Comparison of ENCODE assay signal across 16 cellular contexts in genomic region chr21:44908496-44908895, GRCh38. TPM values are rescaled to one million over a fixed set of nuclear protein-coding genes. Genes with fewer than 3 reads are reported as not detected.
DNase-seq lines count a peak whose midpoint lies in the region; ATAC-seq and TF ChIP-seq lines count a peak whose summit lies in the region.
"Had no signal": no experiment of that assay in that cellular context is flagged by ENCODE, and none has a peak within 500 bp of the region (broad histone marks: within the 10 kb centered on the region; RNA-seq: fewer than 3 reads in every experiment).

No MANE protein-coding gene starts in this region.

- H3K4me3 ChIP-seq in esophagus squamous epithelium (peak overlapping the region in 1 of 4 donors; percentile 46), psoas muscle (no peak overlapping the region), SK-N-SH (ENCODE audit: low read depth in 2 of 2, low read length in 1 of 2) (no peak overlapping the region)
- H3K4me3 ChIP-seq: ovary, PC-9, testis had no signal

- CTCF ChIA-PET in SK-N-SH (lab: Yijun Ruan, JAX), result interaction anchor here (1.3 to 2.3 kb wide), 2 partner anchors 15 to 42 kb away, joined by 4 to 6 read pairs; no protein-coding TSS in a partner anchor

- peaks cover 38% of the 10 kb centered on the region for H3K4me1 Mint-ChIP-seq in T-helper 17 cell
- H3K4me1 Mint-ChIP-seq in stimulated activated memory B cell treated with anti-CD40 and anti-IgM and Interleukin-4, amounts not matched to agents 10 μg/mL and 1 μg/mL and 100 μg/mL, for 72 hours, result peaks cover 85% of the 10 kb centered on the region

- H3K27me3 Mint-ChIP-seq in T-helper 17 cell, result no peaks in the 10 kb centered on the region
- H3K27me3 Mint-ChIP-seq in stimulated activated memory B cell treated with anti-CD40 and anti-IgM and Interleukin-4, amounts not matched to agents 10 μg/mL and 1 μg/mL and 100 μg/mL, for 72 hours, result no peaks in the 10 kb centered on the region

- peak; percentile 35 for DNase-seq in SIG-M5 treated with dmso at 0.1 percent for 504 hours (lab: John Stamatoyannopoulos, UW; ENCODE audit: unreplicated experiment)
- DNase-seq in SIG-M5 (lab: John Stamatoyannopoulos, UW), result no peak
- DNase-seq in T-helper 17 cell, result no peak
- no peak for DNase-seq in esophagus squamous epithelium (lab: John Stamatoyannopoulos, UW)
- no peak for DNase-seq in psoas muscle
- DNase-seq in glomerular visceral epithelial cell (ENCODE audit: extremely low spot score), result no peak
- no peak for DNase-seq in SK-N-SH
- DNase-seq: 8988T; activated CD4-positive, alpha-beta T cell treated with anti-CD3 and anti-CD28 coated beads for 4 hours; effector CD8-positive, alpha-beta T cell; NCI-H2081; NCI-H526; PC-9; testis had no signal

- no peak overlapping the region for H3K9ac ChIP-seq in SK-N-SH

- H3K4me1 ChIP-seq in esophagus squamous epithelium, result peaks cover 26 to 52% (median 38%) of the 10 kb centered on the region in 3 donors
- peaks cover 9% of the 10 kb centered on the region for H3K4me1 ChIP-seq in psoas muscle
- H3K4me1 ChIP-seq in SK-N-SH (ENCODE audit: control insufficient read depth in 1 of 2, insufficient read depth in 2 of 2, low read depth in 1 of 2, low read length in 1 of 2), result peaks cover 5 to 17% of the 10 kb centered on the region in 2 experiments; a peak in 2 of 4 replicates

- H3K36me3 ChIP-seq in esophagus squamous epithelium, result no peaks in the 10 kb centered on the region
- no peaks in the 10 kb centered on the region for H3K36me3 ChIP-seq in psoas muscle (ENCODE audit: insufficient read depth in 1 of 2, low read depth in 1 of 2)
- no peaks in the 10 kb centered on the region for H3K36me3 ChIP-seq in SK-N-SH (replicated peaks in 1 of 2; ENCODE audit: control insufficient read depth in 1 of 2, insufficient read depth in 2 of 2, low read length in 1 of 2)
- H3K36me3 ChIP-seq: ovary had no signal

- no peaks in the 10 kb centered on the region for H3K9me3 ChIP-seq in T-helper 17 cell (ENCODE audit: control insufficient read depth, low read length, poor library complexity, severe bottlenecking)
- H3K9me3 ChIP-seq in esophagus squamous epithelium, result no peaks in the 10 kb centered on the region
- H3K9me3 ChIP-seq in psoas muscle, result no peaks in the 10 kb centered on the region
- no peaks in the 10 kb centered on the region for H3K9me3 ChIP-seq in SK-N-SH
- H3K9me3 ChIP-seq: ovary, testis had no signal

- 65 to 76% methylated on average over 9 to 11 of the region's 12 CpGs for WGBS in esophagus squamous epithelium, 2 donors
- 76 to 78% (median 78%) methylated on average over 12 of the region's 12 CpGs for WGBS in psoas muscle, 3 donors
- 73% methylated on average over 12 of the region's 12 CpGs for WGBS in SK-N-SH (ENCODE audit: low lambda C conversion rate)

- peaks cover 7% of the 10 kb centered on the region for H3K36me3 Mint-ChIP-seq in T-helper 17 cell (ENCODE audit: low read depth)
- H3K36me3 Mint-ChIP-seq in stimulated activated memory B cell treated with anti-CD40 and anti-IgM and Interleukin-4, amounts not matched to agents 10 μg/mL and 1 μg/mL and 100 μg/mL, for 72 hours, result peaks cover 43% of the 10 kb centered on the region

- TF ChIP-seq POLR2A in esophagus squamous epithelium (IDR thresholded peaks at IDR 0.05), result no peak

- no peaks in the 10 kb centered on the region for H3K9me3 Mint-ChIP-seq in stimulated activated memory B cell treated with anti-CD40 and anti-IgM and Interleukin-4, amounts not matched to agents 10 μg/mL and 1 μg/mL and 100 μg/mL, for 72 hours

- H3K9me2 ChIP-seq in SK-N-SH, result no peaks in the 10 kb centered on the region

- TF ChIP-seq CTCF in esophagus squamous epithelium (IDR thresholded peaks at IDR 0.05), result no peak
- no peak for TF ChIP-seq CTCF in psoas muscle (IDR thresholded peaks at IDR 0.05)
- no peak for TF ChIP-seq CTCF in SK-N-SH (IDR thresholded peaks at IDR 0.05)

- POLR2A ChIA-PET in SK-N-SH (lab: Yijun Ruan, JAX), result no interaction called here

- no peak overlapping the region for H3K4me3 Mint-ChIP-seq in T-helper 17 cell
- peak overlapping the region; percentile 10 for H3K4me3 Mint-ChIP-seq in stimulated activated memory B cell treated with anti-CD40 and anti-IgM and Interleukin-4, amounts not matched to agents 10 μg/mL and 1 μg/mL and 100 μg/mL, for 72 hours

- no peak for TF ChIP-seq RAD21 in SK-N-SH (IDR thresholded peaks at IDR 0.05; ENCODE audit: low read length)

- H3K4me2 ChIP-seq in SK-N-SH, result no peak overlapping the region
- H3K4me2 ChIP-seq: PC-9 had no signal

- no peaks in the 10 kb centered on the region for H4K20me1 ChIP-seq in SK-N-SH (ENCODE audit: insufficient read depth)

- no peak for TF ChIP-seq EP300 in SK-N-SH (IDR thresholded peaks at IDR 0.05; ENCODE audit: borderline replicate concordance in 1 of 2, low read depth in 1 of 2, low read length in 1 of 2)

- no peaks in the 10 kb centered on the region for H3F3A ChIP-seq in SK-N-SH (replicated peaks; ENCODE audit: insufficient read depth)

- ATAC-seq in T-helper 17 cell, result no peak
- ATAC-seq in stimulated activated memory B cell treated with anti-CD40 and anti-IgM and Interleukin-4, amounts not matched to agents 10 μg/mL and 1 μg/mL and 100 μg/mL, for 72 hours, result no peak
- ATAC-seq in psoas muscle, result no peak

- peaks cover 0 to 32% (median 0%) of the 10 kb centered on the region in 4 donors for H3K27me3 ChIP-seq in esophagus squamous epithelium
- H3K27me3 ChIP-seq in psoas muscle (ENCODE audit: insufficient read depth in 3 of 3, low read length in 2 of 3), result no peaks in the 10 kb centered on the region
- no peaks in the 10 kb centered on the region; the same call in 1 of the 2 replicates for H3K27me3 ChIP-seq in SK-N-SH (ENCODE audit: insufficient read depth)
- H3K27me3 ChIP-seq: ovary, testis had no signal

- H2AFZ ChIP-seq in SK-N-SH (ENCODE audit: low read depth), result no peak overlapping the region
- H2AFZ ChIP-seq: PC-9 had no signal

- intact Hi-C loops in esophagus squamous epithelium (cut with DNase I), result no loop called here
- intact Hi-C loops in psoas muscle (cut with DNase I), result no loop called here

- H3K27ac ChIP-seq in esophagus squamous epithelium (peak overlapping the region in 3 of 4 donors; percentile 1 to 63 (median 47)), psoas muscle (no peak overlapping the region), SK-N-SH (ENCODE audit: low read depth in 2 of 2, low read length in 1 of 2) (no peak overlapping the region)
- H3K27ac ChIP-seq: ovary, PC-9, testis had no signal

- no peaks in the 10 kb centered on the region for H3K79me2 ChIP-seq in SK-N-SH (ENCODE audit: insufficient read depth)

- peak overlapping the region; percentile 85 for H3K27ac Mint-ChIP-seq in T-helper 17 cell
- H3K27ac Mint-ChIP-seq in stimulated activated memory B cell treated with anti-CD40 and anti-IgM and Interleukin-4, amounts not matched to agents 10 μg/mL and 1 μg/mL and 100 μg/mL, for 72 hours, result no peak overlapping the region

TF ChIP-seq in SK-N-SH, 30 proteins besides CTCF, POLR2A, EP300 and RAD21:
- TF ChIP-seq, protein P1, sequence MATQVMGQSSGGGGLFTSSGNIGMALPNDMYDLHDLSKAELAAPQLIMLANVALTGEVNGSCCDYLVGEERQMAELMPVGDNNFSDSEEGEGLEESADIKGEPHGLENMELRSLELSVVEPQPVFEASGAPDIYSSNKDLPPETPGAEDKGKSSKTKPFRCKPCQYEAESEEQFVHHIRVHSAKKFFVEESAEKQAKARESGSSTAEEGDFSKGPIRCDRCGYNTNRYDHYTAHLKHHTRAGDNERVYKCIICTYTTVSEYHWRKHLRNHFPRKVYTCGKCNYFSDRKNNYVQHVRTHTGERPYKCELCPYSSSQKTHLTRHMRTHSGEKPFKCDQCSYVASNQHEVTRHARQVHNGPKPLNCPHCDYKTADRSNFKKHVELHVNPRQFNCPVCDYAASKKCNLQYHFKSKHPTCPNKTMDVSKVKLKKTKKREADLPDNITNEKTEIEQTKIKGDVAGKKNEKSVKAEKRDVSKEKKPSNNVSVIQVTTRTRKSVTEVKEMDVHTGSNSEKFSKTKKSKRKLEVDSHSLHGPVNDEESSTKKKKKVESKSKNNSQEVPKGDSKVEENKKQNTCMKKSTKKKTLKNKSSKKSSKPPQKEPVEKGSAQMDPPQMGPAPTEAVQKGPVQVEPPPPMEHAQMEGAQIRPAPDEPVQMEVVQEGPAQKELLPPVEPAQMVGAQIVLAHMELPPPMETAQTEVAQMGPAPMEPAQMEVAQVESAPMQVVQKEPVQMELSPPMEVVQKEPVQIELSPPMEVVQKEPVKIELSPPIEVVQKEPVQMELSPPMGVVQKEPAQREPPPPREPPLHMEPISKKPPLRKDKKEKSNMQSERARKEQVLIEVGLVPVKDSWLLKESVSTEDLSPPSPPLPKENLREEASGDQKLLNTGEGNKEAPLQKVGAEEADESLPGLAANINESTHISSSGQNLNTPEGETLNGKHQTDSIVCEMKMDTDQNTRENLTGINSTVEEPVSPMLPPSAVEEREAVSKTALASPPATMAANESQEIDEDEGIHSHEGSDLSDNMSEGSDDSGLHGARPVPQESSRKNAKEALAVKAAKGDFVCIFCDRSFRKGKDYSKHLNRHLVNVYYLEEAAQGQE (IDR thresholded peaks at IDR 0.05; ENCODE audit: low read depth, low read length), result no peak
- no peak for TF ChIP-seq TAF1 (IDR thresholded peaks at IDR 0.05; ENCODE audit: borderline replicate concordance, low read depth, low read length)

RNA-seq across cellular contexts. Expression of gene ITGB2, which starts 12.2 kb away (rescaled TPM):
- total RNA-seq in T-helper 17 cell (100 to 1,000 TPM; 248 to 359 TPM), esophagus squamous epithelium (10 to 100 TPM in 2 of 4 donors, 1 to 10 TPM in 2; 6.6 to 47.1 (median 18.5) TPM), psoas muscle (10 to 100 TPM in 3 of 4 donors, 1 to 10 TPM in 1; 8.3 to 11.7 (median 11.0) TPM)
- polyA plus RNA-seq in psoas muscle (1 to 10 TPM; 2.5 to 4.6 (median 2.7) TPM), SK-N-SH (2012; rRNA removed) (0.67 and 0.77 TPM in 2 replicates)
- 0.32 and 0.75 TPM in 2 replicates for polyA plus RNA-seq in SK-N-SH (2012; cell fraction: cytosol; rRNA removed)
- 2.0 TPM in 2 replicates for polyA plus RNA-seq in SK-N-SH (2012; cell fraction: nucleus; rRNA removed)

RNA-seq across cellular contexts. Expression of gene SLX9, which starts 31.3 kb away (rescaled TPM):
- total RNA-seq in T-helper 17 cell (10 to 100 TPM; 14.0 to 15.4 TPM), esophagus squamous epithelium (10 to 100 TPM; 10.2 to 16.1 (median 11.1) TPM), psoas muscle (10 to 100 TPM; 26.3 to 58.0 (median 32.5) TPM)
- polyA plus RNA-seq in psoas muscle (10 to 100 TPM; 20.2 to 69.2 (median 26.7) TPM), SK-N-SH (2012; rRNA removed) (27.1 and 42.9 TPM in 2 replicates)
- polyA plus RNA-seq in SK-N-SH (2012; cell fraction: cytosol; rRNA removed), result 26.2 and 31.9 TPM in 2 replicates
- polyA plus RNA-seq in SK-N-SH (2012; cell fraction: nucleus; rRNA removed), result 27.3 and 39.5 TPM in 2 replicates

RNA-seq across cellular contexts. Expression of gene PTTG1IP, which starts 35.0 kb away (rescaled TPM):
- 100 to 1,000 TPM in 1 of 2 donors, 10 to 100 TPM in 1; 98.4 to 123 TPM for total RNA-seq in T-helper 17 cell
- 100 to 1,000 TPM in 3 of 4 donors, 10 to 100 TPM in 1; 83.1 to 132 (median 114) TPM for total RNA-seq in esophagus squamous epithelium
- total RNA-seq in psoas muscle, result 10 to 100 TPM; 49.6 to 72.1 (median 66.5) TPM
- 100 to 1,000 TPM in 1 of 3 donors, 10 to 100 TPM in 2; 57.1 to 108 (median 69.3) TPM for polyA plus RNA-seq in psoas muscle
- 171 and 196 TPM in 2 replicates for polyA plus RNA-seq in SK-N-SH (2012; rRNA removed)
- 173 and 196 TPM in 2 replicates for polyA plus RNA-seq in SK-N-SH (2012; cell fraction: cytosol; rRNA removed)
- polyA plus RNA-seq in SK-N-SH (2012; cell fraction: nucleus; rRNA removed), result 113 and 135 TPM in 2 replicates

Comparison
In these comparisons a context has a peak if more than half of its experiments do, and no peak if none do; other contexts are left out.
1. H3K27ac ChIP-seq: peak in esophagus squamous epithelium (3 of 4); none in psoas muscle (single experiment) and SK-N-SH (0 of 2).
2. RNA of gene ITGB2, which starts 12.2 kb away (total RNA-seq): 248 to 359 TPM in T-helper 17 cell; 6.6 to 47.1 TPM in esophagus squamous epithelium and 8.3 to 11.7 TPM in psoas muscle; every median in the first group is over 4 times any median in the second.